In the genomic region with DNA sequence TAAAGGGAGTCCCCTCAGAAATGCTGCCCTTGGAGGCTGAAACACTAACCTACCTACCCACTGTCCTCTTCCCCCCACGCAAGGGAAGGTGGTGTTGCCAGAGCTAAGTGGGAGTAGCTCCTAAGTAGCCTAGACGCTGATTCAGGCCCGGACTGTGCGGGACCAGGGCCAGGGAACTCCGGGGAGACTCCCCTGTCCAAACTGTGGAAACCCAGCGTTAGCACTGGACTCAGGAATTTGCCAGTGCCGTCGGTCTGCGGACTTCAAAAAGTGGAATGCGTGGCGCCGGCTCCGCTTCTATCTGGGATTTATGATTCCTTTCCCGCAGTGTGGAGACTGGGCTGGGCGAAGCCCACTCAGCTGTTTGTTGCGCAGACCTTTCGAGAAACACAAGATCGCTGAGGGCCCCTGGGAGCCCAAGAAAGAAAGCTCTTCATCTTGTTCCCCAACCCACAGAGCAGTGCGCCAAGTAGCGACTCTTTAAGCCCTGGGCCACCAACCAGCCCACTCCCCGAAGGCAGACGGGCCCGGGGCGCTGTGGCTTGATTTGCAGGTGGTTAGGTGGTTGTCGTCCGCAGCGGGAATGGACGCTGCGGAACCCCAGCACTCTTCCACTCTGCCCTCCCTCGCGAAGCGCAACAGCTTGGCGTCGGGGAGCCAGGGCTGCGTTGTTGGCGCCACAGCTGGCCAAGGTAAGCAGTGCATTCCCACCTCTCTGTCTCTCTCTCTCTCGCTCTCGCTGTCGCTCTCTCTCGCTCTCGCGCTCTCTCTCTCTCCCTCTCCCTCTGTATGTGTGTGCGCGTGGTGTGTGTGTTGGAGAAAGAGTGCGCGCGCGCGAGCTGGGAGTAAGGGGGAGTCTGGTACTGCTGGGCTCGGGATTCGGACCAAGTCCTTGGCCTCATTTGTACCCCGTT, we compare ENCODE assay signal across 8 cellular contexts. TPM values are rescaled to one million over a fixed set of nuclear protein-coding genes. Genes with fewer than 3 reads are reported as not detected.
A peak's percentile ranks its signal among the peaks of the same experiment; 100 is the strongest.
DNase-seq lines count a peak whose midpoint lies in the region; ATAC-seq and TF ChIP-seq lines count a peak whose summit lies in the region.

No MANE protein-coding gene starts in this region.

- H3K27me3 ChIP-seq in neuron (ENCODE audit: insufficient read depth, low read length) (peaks cover 27% of the 10 kb centered on the region), stomach (peaks cover 16 to 79% (median 59%) of the 10 kb centered on the region in 3 donors)

- intact Hi-C loops in stomach (cut with DNase I; ENCODE audit: low total_unique reads) = no loop called here

- ATAC-seq in GM18861 (IDR thresholded peaks at IDR 0.05; ENCODE audit: unreplicated experiment) (peak; percentile 88), HG03060 (IDR thresholded peaks at IDR 0.05; ENCODE audit: low read depth, unreplicated experiment) (peak; percentile 84)

- TF ChIP-seq POLR2A in stomach (IDR thresholded peaks at IDR 0.05) = no peak

- no peaks in the 10 kb centered on the region for H3K9me3 ChIP-seq in neuron (ENCODE audit: low read length)
- peaks cover 0 to 10% (median 3%) of the 10 kb centered on the region in 4 donors for H3K9me3 ChIP-seq in stomach

- no peak for TF ChIP-seq EP300 in stomach (IDR thresholded peaks at IDR 0.05)

- H3K36me3 ChIP-seq in neuron (ENCODE audit: insufficient read depth, low read length) (no peaks in the 10 kb centered on the region), stomach (no peaks in the 10 kb centered on the region)

- TF ChIP-seq CTCF in fibroblast of the aortic adventitia (IDR thresholded peaks at IDR 0.05; ENCODE audit: insufficient read depth, low read length) (peak; percentile 21), stomach (IDR thresholded peaks at IDR 0.05) (peak in 4 of 7 experiments; percentile 17 to 38 (median 24))

- H3K4me3 ChIP-seq in fibroblast of the aortic adventitia (ENCODE audit: low read depth, low read length) = peak overlapping the region; percentile 13
- H3K4me3 ChIP-seq in neuron (ENCODE audit: low read length) = peak overlapping the region; percentile 50
- peak overlapping the region; percentile 26 to 51 (median 38) for H3K4me3 ChIP-seq in stomach

- peak overlapping the region; percentile 40 for H2AFZ ChIP-seq in neuron (ENCODE audit: low read depth, low read length)

- 3 to 48% (median 9%) methylated on average over 8 to 52 of the region's 52 CpGs for WGBS in stomach, 5 donors

- peaks cover 11% of the 10 kb centered on the region for H3K4me1 ChIP-seq in neuron (ENCODE audit: insufficient read depth, low read length)
- H3K4me1 ChIP-seq in stomach = peaks cover 9 to 31% (median 26%) of the 10 kb centered on the region in 4 donors

- no peak overlapping the region for H3K27ac ChIP-seq in stomach

- DNase-seq in NCI-H510A treated with DMSO at 0.1 percent for 48 hours (lab: John Stamatoyannopoulos, UW) (peak; percentile 60), fibroblast of the aortic adventitia (ENCODE audit: low read depth) (peak; percentile 33), stomach (peak; percentile 65), NCI-H1694 (lab: John Stamatoyannopoulos, UW) (no peak)
- DNase-seq in activated T-cell treated with anti-CD3 and anti-CD28 coated beads, Interleukin-2, amount 50 U/mL, for 48 hours = peak; percentile 63 to 72

RNA-seq across cellular contexts. Expression of a gene that starts 2.0 kb away (rescaled TPM):
- total RNA-seq in fibroblast of the aortic adventitia (ENCODE audit: low replicate concordance) = not detected in 2 replicates
- total RNA-seq in stomach = 1 to 10 TPM in 1 of 5 donors, under 1 TPM in 2, not detected in 2; 0.29 to 2.0 (median 0.58) TPM
- polyA plus RNA-seq in stomach = under 1 TPM; 0.25 to 0.76 (median 0.73) TPM

RNA-seq across cellular contexts. Expression of a gene that starts 52.7 kb away (rescaled TPM):
- total RNA-seq in fibroblast of the aortic adventitia (ENCODE audit: low replicate concordance) = not detected in 2 replicates
- total RNA-seq in stomach = not detected
- polyA plus RNA-seq in stomach = not detected

RNA-seq across cellular contexts. Expression of a gene that starts 58.6 kb away (rescaled TPM):
- total RNA-seq in fibroblast of the aortic adventitia (ENCODE audit: low replicate concordance) (16.6 and 18.3 TPM in 2 replicates), stomach (10 to 100 TPM in 1 of 5 donors, 1 to 10 TPM in 3, under 1 TPM in 1; 0.58 to 15.1 (median 2.7) TPM)
- 1 to 10 TPM; 2.9 to 5.3 (median 4.5) TPM for polyA plus RNA-seq in stomach
